ENCODE assay signal across 1 cellular context in genomic region chr5:150517272-150518152, GRCh38.
TF ChIP-seq lines count a peak whose summit lies in the region.

No MANE protein-coding gene starts in this region.

TF ChIP-seq in HepG2, 621 proteins besides CTCF, POLR2A, EP300 and RAD21 (continued from another document and continues in another):
- TF ChIP-seq, protein P1, sequence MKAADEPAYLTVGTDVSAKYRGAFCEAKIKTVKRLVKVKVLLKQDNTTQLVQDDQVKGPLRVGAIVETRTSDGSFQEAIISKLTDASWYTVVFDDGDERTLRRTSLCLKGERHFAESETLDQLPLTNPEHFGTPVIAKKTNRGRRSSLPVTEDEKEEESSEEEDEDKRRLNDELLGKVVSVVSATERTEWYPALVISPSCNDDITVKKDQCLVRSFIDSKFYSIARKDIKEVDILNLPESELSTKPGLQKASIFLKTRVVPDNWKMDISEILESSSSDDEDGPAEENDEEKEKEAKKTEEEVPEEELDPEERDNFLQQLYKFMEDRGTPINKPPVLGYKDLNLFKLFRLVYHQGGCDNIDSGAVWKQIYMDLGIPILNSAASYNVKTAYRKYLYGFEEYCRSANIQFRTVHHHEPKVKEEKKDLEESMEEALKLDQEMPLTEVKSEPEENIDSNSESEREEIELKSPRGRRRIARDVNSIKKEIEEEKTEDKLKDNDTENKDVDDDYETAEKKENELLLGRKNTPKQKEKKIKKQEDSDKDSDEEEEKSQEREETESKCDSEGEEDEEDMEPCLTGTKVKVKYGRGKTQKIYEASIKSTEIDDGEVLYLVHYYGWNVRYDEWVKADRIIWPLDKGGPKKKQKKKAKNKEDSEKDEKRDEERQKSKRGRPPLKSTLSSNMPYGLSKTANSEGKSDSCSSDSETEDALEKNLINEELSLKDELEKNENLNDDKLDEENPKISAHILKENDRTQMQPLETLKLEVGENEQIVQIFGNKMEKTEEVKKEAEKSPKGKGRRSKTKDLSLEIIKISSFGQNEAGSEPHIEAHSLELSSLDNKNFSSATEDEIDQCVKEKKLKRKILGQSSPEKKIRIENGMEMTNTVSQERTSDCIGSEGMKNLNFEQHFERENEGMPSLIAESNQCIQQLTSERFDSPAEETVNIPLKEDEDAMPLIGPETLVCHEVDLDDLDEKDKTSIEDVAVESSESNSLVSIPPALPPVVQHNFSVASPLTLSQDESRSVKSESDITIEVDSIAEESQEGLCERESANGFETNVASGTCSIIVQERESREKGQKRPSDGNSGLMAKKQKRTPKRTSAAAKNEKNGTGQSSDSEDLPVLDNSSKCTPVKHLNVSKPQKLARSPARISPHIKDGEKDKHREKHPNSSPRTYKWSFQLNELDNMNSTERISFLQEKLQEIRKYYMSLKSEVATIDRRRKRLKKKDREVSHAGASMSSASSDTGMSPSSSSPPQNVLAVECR (CRISPR knock-in tag; IDR thresholded peaks at IDR 0.05; ENCODE audit: borderline replicate concordance) = peak; percentile 49; the same call in 1 of the 2 replicates
- TF ChIP-seq TBL1XR1 (IDR thresholded peaks at IDR 0.05; ENCODE audit: borderline replicate concordance, low read length, partially characterized antibody) (peak; percentile 20), ZFP62 (CRISPR knock-in tag; IDR thresholded peaks at IDR 0.05) (no peak), ISX (CRISPR knock-in tag; conservative IDR thresholded peaks at IDR 0.05) (no peak), ZNF788 (CRISPR knock-in tag; IDR thresholded peaks at IDR 0.05; ENCODE audit: borderline replicate concordance) (no peak), ZNF530 (CRISPR knock-in tag; IDR thresholded peaks at IDR 0.05; ENCODE audit: low read depth) (no peak), SKI (IDR thresholded peaks at IDR 0.05; ENCODE audit: partially characterized antibody) (peak; percentile 41), SIX4 (CRISPR knock-in tag; IDR thresholded peaks at IDR 0.05) (peak; percentile 39; the same call in 1 of the 2 replicates), NCOA2 (CRISPR knock-in tag; IDR thresholded peaks at IDR 0.05) (peak; percentile 79), ZNF7 (CRISPR knock-in tag; IDR thresholded peaks at IDR 0.05) (no peak), GZF1 (CRISPR knock-in tag; IDR thresholded peaks at IDR 0.05) (no peak), RARA (CRISPR knock-in tag; IDR thresholded peaks at IDR 0.05) (peak; percentile 94), ERF (CRISPR knock-in tag; IDR thresholded peaks at IDR 0.05) (peak; percentile 40), HINFP (CRISPR knock-in tag; IDR thresholded peaks at IDR 0.05; ENCODE audit: low read depth) (no peak), ZEB1 (IDR thresholded peaks at IDR 0.05; ENCODE audit: insufficient replicate concordance, low read depth) (peak; percentile 40), ZNF83 (CRISPR knock-in tag; IDR thresholded peaks at IDR 0.05; ENCODE audit: borderline replicate concordance) (no peak), ZNF205 (CRISPR knock-in tag; IDR thresholded peaks at IDR 0.05) (peak; percentile 52; the same call in 1 of the 2 replicates), TOPORS (CRISPR knock-in tag; IDR thresholded peaks at IDR 0.05) (no peak), MYC (CRISPR knock-in tag; IDR thresholded peaks at IDR 0.05; ENCODE audit: borderline replicate concordance) (no peak; the same call in 1 of the 2 replicates), ZNF549 (CRISPR knock-in tag; IDR thresholded peaks at IDR 0.05) (no peak), ZNF607 (CRISPR knock-in tag; IDR thresholded peaks at IDR 0.05; ENCODE audit: borderline replicate concordance) (no peak; the same call in 1 of the 2 replicates), ZNF780A (CRISPR knock-in tag; IDR thresholded peaks at IDR 0.05) (no peak), ZNF251 (CRISPR knock-in tag; IDR thresholded peaks at IDR 0.05) (no peak), ZNF296 (CRISPR knock-in tag; conservative IDR thresholded peaks at IDR 0.05) (no peak), YEATS4 (CRISPR knock-in tag; IDR thresholded peaks at IDR 0.05; ENCODE audit: borderline replicate concordance) (peak; percentile 21; the same call in 1 of the 2 replicates), SCMH1 (CRISPR knock-in tag; IDR thresholded peaks at IDR 0.05; ENCODE audit: borderline replicate concordance) (no peak), NFIC (IDR thresholded peaks at IDR 0.05; ENCODE audit: low read length) (peak; percentile 60; the same call in 1 of the 2 replicates), ZNF879 (CRISPR knock-in tag; IDR thresholded peaks at IDR 0.05) (no peak)
- TF ChIP-seq, protein P2, sequence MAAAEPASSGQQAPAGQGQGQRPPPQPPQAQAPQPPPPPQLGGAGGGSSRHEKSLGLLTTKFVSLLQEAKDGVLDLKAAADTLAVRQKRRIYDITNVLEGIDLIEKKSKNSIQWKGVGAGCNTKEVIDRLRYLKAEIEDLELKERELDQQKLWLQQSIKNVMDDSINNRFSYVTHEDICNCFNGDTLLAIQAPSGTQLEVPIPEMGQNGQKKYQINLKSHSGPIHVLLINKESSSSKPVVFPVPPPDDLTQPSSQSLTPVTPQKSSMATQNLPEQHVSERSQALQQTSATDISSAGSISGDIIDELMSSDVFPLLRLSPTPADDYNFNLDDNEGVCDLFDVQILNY (CRISPR knock-in tag; conservative IDR thresholded peaks at IDR 0.05) = no peak
- TF ChIP-seq, protein P3, sequence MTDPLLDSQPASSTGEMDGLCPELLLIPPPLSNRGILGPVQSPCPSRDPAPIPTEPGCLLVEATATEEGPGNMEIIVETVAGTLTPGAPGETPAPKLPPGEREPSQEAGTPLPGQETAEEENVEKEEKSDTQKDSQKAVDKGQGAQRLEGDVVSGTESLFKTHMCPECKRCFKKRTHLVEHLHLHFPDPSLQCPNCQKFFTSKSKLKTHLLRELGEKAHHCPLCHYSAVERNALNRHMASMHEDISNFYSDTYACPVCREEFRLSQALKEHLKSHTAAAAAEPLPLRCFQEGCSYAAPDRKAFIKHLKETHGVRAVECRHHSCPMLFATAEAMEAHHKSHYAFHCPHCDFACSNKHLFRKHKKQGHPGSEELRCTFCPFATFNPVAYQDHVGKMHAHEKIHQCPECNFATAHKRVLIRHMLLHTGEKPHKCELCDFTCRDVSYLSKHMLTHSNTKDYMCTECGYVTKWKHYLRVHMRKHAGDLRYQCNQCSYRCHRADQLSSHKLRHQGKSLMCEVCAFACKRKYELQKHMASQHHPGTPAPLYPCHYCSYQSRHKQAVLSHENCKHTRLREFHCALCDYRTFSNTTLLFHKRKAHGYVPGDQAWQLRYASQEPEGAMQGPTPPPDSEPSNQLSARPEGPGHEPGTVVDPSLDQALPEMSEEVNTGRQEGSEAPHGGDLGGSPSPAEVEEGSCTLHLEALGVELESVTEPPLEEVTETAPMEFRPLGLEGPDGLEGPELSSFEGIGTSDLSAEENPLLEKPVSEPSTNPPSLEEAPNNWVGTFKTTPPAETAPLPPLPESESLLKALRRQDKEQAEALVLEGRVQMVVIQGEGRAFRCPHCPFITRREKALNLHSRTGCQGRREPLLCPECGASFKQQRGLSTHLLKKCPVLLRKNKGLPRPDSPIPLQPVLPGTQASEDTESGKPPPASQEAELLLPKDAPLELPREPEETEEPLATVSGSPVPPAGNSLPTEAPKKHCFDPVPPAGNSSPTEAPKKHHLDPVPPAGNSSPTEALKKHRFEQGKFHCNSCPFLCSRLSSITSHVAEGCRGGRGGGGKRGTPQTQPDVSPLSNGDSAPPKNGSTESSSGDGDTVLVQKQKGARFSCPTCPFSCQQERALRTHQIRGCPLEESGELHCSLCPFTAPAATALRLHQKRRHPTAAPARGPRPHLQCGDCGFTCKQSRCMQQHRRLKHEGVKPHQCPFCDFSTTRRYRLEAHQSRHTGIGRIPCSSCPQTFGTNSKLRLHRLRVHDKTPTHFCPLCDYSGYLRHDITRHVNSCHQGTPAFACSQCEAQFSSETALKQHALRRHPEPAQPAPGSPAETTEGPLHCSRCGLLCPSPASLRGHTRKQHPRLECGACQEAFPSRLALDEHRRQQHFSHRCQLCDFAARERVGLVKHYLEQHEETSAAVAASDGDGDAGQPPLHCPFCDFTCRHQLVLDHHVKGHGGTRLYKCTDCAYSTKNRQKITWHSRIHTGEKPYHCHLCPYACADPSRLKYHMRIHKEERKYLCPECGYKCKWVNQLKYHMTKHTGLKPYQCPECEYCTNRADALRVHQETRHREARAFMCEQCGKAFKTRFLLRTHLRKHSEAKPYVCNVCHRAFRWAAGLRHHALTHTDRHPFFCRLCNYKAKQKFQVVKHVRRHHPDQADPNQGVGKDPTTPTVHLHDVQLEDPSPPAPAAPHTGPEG (CRISPR knock-in tag; IDR thresholded peaks at IDR 0.05) = no peak
- TF ChIP-seq, protein P4, sequence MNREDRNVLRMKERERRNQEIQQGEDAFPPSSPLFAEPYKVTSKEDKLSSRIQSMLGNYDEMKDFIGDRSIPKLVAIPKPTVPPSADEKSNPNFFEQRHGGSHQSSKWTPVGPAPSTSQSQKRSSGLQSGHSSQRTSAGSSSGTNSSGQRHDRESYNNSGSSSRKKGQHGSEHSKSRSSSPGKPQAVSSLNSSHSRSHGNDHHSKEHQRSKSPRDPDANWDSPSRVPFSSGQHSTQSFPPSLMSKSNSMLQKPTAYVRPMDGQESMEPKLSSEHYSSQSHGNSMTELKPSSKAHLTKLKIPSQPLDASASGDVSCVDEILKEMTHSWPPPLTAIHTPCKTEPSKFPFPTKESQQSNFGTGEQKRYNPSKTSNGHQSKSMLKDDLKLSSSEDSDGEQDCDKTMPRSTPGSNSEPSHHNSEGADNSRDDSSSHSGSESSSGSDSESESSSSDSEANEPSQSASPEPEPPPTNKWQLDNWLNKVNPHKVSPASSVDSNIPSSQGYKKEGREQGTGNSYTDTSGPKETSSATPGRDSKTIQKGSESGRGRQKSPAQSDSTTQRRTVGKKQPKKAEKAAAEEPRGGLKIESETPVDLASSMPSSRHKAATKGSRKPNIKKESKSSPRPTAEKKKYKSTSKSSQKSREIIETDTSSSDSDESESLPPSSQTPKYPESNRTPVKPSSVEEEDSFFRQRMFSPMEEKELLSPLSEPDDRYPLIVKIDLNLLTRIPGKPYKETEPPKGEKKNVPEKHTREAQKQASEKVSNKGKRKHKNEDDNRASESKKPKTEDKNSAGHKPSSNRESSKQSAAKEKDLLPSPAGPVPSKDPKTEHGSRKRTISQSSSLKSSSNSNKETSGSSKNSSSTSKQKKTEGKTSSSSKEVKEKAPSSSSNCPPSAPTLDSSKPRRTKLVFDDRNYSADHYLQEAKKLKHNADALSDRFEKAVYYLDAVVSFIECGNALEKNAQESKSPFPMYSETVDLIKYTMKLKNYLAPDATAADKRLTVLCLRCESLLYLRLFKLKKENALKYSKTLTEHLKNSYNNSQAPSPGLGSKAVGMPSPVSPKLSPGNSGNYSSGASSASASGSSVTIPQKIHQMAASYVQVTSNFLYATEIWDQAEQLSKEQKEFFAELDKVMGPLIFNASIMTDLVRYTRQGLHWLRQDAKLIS (CRISPR knock-in tag; IDR thresholded peaks at IDR 0.05) = no peak
- TF ChIP-seq, protein P5, sequence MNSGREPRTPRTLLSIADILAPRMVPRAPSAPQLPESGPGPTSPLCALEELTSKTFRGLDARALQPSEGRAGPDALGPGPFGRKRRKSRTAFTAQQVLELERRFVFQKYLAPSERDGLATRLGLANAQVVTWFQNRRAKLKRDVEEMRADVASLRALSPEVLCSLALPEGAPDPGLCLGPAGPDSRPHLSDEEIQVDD (CRISPR knock-in tag; IDR thresholded peaks at IDR 0.05; ENCODE audit: borderline replicate concordance) = 0 out of 2 replicates have a peak, but pooled peaks have one; percentile 33
